Comparison of ENCODE assay signal across 12 cellular contexts in the genomic region with DNA sequence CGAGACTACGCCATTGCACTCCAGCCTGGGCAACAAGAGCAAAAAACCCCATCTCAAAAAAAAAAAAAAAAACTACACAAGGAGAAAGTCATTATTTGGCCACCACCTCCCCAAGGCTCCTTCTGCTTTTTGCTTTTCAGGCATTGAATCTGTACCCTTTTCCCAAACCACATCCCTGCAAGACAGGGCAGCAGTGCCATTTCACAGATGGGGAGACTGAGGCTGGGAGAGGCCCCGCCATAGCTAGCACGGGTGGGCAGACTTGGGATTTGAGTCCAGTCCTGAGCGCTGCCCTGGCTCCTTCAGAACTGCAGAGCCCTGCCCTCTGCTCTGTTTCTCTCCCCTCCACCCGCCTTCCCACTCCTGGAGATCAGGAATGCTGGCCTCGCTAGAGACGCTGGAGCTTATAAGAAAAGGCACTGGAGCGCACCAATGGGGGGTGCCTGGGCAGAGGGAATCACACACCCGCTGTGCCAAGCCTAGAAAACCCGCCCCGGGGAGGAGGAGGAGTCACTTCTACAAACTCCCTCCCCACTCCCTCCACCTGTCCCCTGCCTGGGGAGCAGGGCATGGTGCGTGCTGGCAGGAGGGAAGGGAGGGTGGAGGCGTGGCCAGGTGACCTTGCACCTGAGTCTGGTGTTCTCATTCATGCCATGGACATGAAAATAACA. TPM values are rescaled to one million over a fixed set of nuclear protein-coding genes. Genes with fewer than 3 reads are reported as not detected.
DNase-seq lines count a peak whose midpoint lies in the region; TF ChIP-seq lines count a peak whose summit lies in the region.
"Had no signal": no experiment of that assay in that cellular context is flagged by ENCODE, and none has a peak within 500 bp of the region (broad histone marks: within the 10 kb centered on the region; RNA-seq: fewer than 3 reads in every experiment).

No MANE protein-coding gene starts in this region.

- H3K36me3 Mint-ChIP-seq in Calu3 (ENCODE audit: insufficient read depth, unreplicated experiment) = peaks cover 23% of the 10 kb centered on the region
- H3K36me3 Mint-ChIP-seq: naive B cell had no signal

- H3K27me3 Mint-ChIP-seq in Calu3 (ENCODE audit: unreplicated experiment) = no peaks in the 10 kb centered on the region

- CTCF ChIA-PET in Calu3 (lab: Charles Lee) = no interaction called here

- no peak for TF ChIP-seq CTCF in Calu3 (IDR thresholded peaks at IDR 0.05; ENCODE audit: unreplicated experiment)

- no peak overlapping the region for H3K27ac Mint-ChIP-seq in Calu3 (ENCODE audit: unreplicated experiment)

- intact Hi-C loops in Calu3 (cut with micrococcal nuclease; ENCODE audit: unreplicated experiment) = no loop called here

- peaks cover 4% of the 10 kb centered on the region for H3K4me1 Mint-ChIP-seq in Calu3 (ENCODE audit: low read depth, unreplicated experiment)

- no TSS peak for BruUV-seq in Calu3 (replicated peaks; lab: Mats Ljungman, UMichigan)

- H3K9me3 Mint-ChIP-seq in Calu3 (ENCODE audit: low read depth, unreplicated experiment) = no peaks in the 10 kb centered on the region

- DNase-seq in Calu3 = peak; percentile 27
- peak; percentile 92 for DNase-seq in NCI-H146 (lab: John Stamatoyannopoulos, UW)
- peak; percentile 25 for DNase-seq in RPMI7951 (ENCODE audit: low read depth)
- DNase-seq in left kidney (ENCODE audit: low read depth, low spot score) = peak; percentile 90
- no peak for DNase-seq in GF-D8 (lab: John Stamatoyannopoulos, UW)
- DNase-seq in GM19240 (ENCODE audit: insufficient read length, low spot score) = no peak
- no peak for DNase-seq in cerebellum (ENCODE audit: low spot score)
- no peak for DNase-seq in stimulated activated CD4-positive, alpha-beta T cell treated with anti-CD3 and anti-CD28 coated beads, Interleukin-2, amount 100 ng/mL, for 48 hours
- DNase-seq: activated CD4-positive, alpha-beta T cell treated with anti-CD3 and anti-CD28 coated beads, Interleukin-2, amount 50 U/mL, for 48 hours; naive B cell; SHP77 treated with DMSO at 0.1 percent for 48 hours had no signal

- no peak overlapping the region for H3K4me3 Mint-ChIP-seq in Calu3 (ENCODE audit: low read depth, unreplicated experiment)
- H3K4me3 Mint-ChIP-seq: naive B cell had no signal

RNA-seq across cellular contexts. Expression of a gene that starts 17.6 kb away (rescaled TPM):
- total RNA-seq in Calu3 (2022) = 84.8 and 111 TPM in 2 replicates
- total RNA-seq in RPMI7951 (2014; rRNA removed; shearing (Covaris generic)) = not detected in 2 replicates
- not detected for total RNA-seq in cerebellum

RNA-seq across cellular contexts. Expression of a gene that starts 25.5 kb away (rescaled TPM):
- total RNA-seq in Calu3 (2022) (23.6 and 26.3 TPM in 2 replicates), cerebellum (25.2 TPM)
- total RNA-seq in RPMI7951 (2014; rRNA removed; shearing (Covaris generic)) = 13.1 and 13.9 TPM in 2 replicates

RNA-seq across cellular contexts. Expression of a gene that starts 35.7 kb away (rescaled TPM):
- total RNA-seq in Calu3 (2022) (18.1 and 19.6 TPM in 2 replicates), cerebellum (17.2 TPM)
- 5.8 and 15.0 TPM in 2 replicates for total RNA-seq in RPMI7951 (2014; rRNA removed; shearing (Covaris generic))

RNA-seq across cellular contexts. Expression of a gene that starts 36.7 kb away (rescaled TPM):
- total RNA-seq in Calu3 (2022) (26.1 and 31.0 TPM in 2 replicates), cerebellum (10.4 TPM)
- total RNA-seq in RPMI7951 (2014; rRNA removed; shearing (Covaris generic)) = 90.7 and 103 TPM in 2 replicates

RNA-seq across cellular contexts. Expression of a gene that starts 46.3 kb away (rescaled TPM):
- total RNA-seq in Calu3 (2022) (not detected in 2 replicates), cerebellum (not detected)
- not detected in 2 replicates for total RNA-seq in RPMI7951 (2014; rRNA removed; shearing (Covaris generic))
- total RNA-seq: subcutaneous adipose tissue had no signal

Comparison
In these comparisons a context has a peak if more than half of its experiments do, and no peak if none do; other contexts are left out.
1. DNase-seq: peak in Calu3 (single experiment), NCI-H146 (single experiment), RPMI7951 (single experiment) and left kidney (single experiment); none in GF-D8 (single experiment), GM19240 (single experiment), cerebellum (single experiment) and stimulated activated CD4-positive, alpha-beta T cell treated with anti-CD3 and anti-CD28 coated beads, Interleukin-2, amount 100 ng/mL, for 48 hours (0 of 2).
2. RNA of a gene that starts 17.6 kb away (total RNA-seq): 84.8 to 111 TPM in Calu3; not detected in RPMI7951 and not detected in cerebellum (single experiment); every median in the first group is over 10 times any median in the second.